Comparison of ENCODE assay signal across 19 cellular contexts in genomic region chr7:22113041-22113440, GRCh38.
"Had no signal": no experiment of that assay in that cellular context is flagged by ENCODE, and none has a peak within 500 bp of the region (broad histone marks: within the 10 kb centered on the region; RNA-seq: fewer than 3 reads in every experiment).

No MANE protein-coding gene starts in this region.

- ATAC-seq: activated CD4-positive, alpha-beta T cell treated with anti-CD3 and anti-CD28 coated beads for 36 hours; activated CD8-positive, alpha-beta T cell treated with anti-CD3 and anti-CD28 coated beads, Interleukin-2, amount 10 ng/mL, durations not matched to agents 7 days and 5 days; heart left ventricle; naive thymus-derived CD8-positive, alpha-beta T cell; right cardiac atrium had no signal

- DNase-seq: activated CD4-positive, alpha-beta T cell treated with anti-CD3 and anti-CD28 coated beads for 36 hours; activated CD4-positive, CD25-positive, alpha-beta regulatory T cell; activated CD8-positive, alpha-beta T cell treated with anti-CD3 and anti-CD28 coated beads, Interleukin-2, amount 10 ng/mL, durations not matched to agents 7 days and 5 days; activated effector memory CD4-positive, alpha-beta T cell treated with Interleukin-2 at 50 U/mL for 16 hours; activated naive CD4-positive, alpha-beta T cell treated with anti-CD3 and anti-CD28 coated beads for 36 hours; activated naive CD8-positive, alpha-beta T cell treated with anti-CD3 and anti-CD28 coated beads for 36 hours; brain microvascular endothelial cell; heart left ventricle; immature natural killer cell; kidney glomerular epithelial cell; mammary epithelial cell; naive thymus-derived CD8-positive, alpha-beta T cell; occipital lobe; right cardiac atrium; stimulated activated naive CD4-positive, alpha-beta T cell; uterus had no signal

- H3K4me3 ChIP-seq: heart left ventricle, thoracic aorta, uterus had no signal

- H3K27ac ChIP-seq: brain microvascular endothelial cell, thoracic aorta, uterus had no signal

- H3K27me3 ChIP-seq: brain microvascular endothelial cell, uterus had no signal

- FAIRE-seq: astrocyte, endothelial cell of umbilical vein had no signal

- H3K36me3 ChIP-seq: brain microvascular endothelial cell, thoracic aorta, uterus had no signal

- H3K4me1 ChIP-seq: uterus had no signal

- H3K9me3 ChIP-seq: heart left ventricle, thoracic aorta, uterus had no signal
